8 cellular contexts compared by ENCODE assay signal in genomic region chr12:96908170-96908675, GRCh38. TPM values are rescaled to one million over a fixed set of nuclear protein-coding genes. Genes with fewer than 3 reads are reported as not detected.
DNase-seq lines count a peak whose midpoint lies in the region; TF ChIP-seq lines count a peak whose summit lies in the region.

No MANE protein-coding gene starts in this region.

- H3K4me3 Mint-ChIP-seq in IgD-negative memory B cell (peak overlapping the region; percentile 82 to 98 (median 97)), type B pancreatic cell (peak overlapping the region; percentile 98)

- peak overlapping the region; percentile 46 to 96 (median 92) for H3K27ac Mint-ChIP-seq in IgD-negative memory B cell
- H3K27ac Mint-ChIP-seq in type B pancreatic cell, result peak overlapping the region; percentile 97

- H3K9me3 Mint-ChIP-seq in IgD-negative memory B cell, result no peaks in the 10 kb centered on the region
- H3K9me3 Mint-ChIP-seq in type B pancreatic cell, result no peaks in the 10 kb centered on the region

- H3K4me1 Mint-ChIP-seq in IgD-negative memory B cell, result peaks cover 22 to 38% (median 30%) of the 10 kb centered on the region in 3 donors
- H3K4me1 Mint-ChIP-seq in type B pancreatic cell (ENCODE audit: unreplicated experiment), result peaks cover 36% of the 10 kb centered on the region

- DNase-seq in activated CD4-positive, alpha-beta T cell treated with anti-CD3 and anti-CD28 coated beads for 4 hours, result peak; percentile 38
- no peak for DNase-seq in activated CD4-positive, alpha-beta T cell treated with anti-CD3 and anti-CD28 coated beads for 1 hour
- no peak for DNase-seq in astrocyte of the cerebellum (ENCODE audit: low read depth)
- DNase-seq in lung microvascular endothelial cell (ENCODE audit: low read depth in 2 of 2), result peak; percentile 10 to 28
- no peak for DNase-seq in type B pancreatic cell (ENCODE audit: extremely low spot score, unreplicated experiment)
- no peak for DNase-seq in effector CD4-positive, alpha-beta T cell
- DNase-seq in NCI-H1436 (lab: John Stamatoyannopoulos, UW), result no peak

- peaks cover 2% of the 10 kb centered on the region for H3K36me3 Mint-ChIP-seq in IgD-negative memory B cell
- peaks cover 14% of the 10 kb centered on the region for H3K36me3 Mint-ChIP-seq in type B pancreatic cell

- in situ Hi-C loops in astrocyte of the cerebellum (cut with HindIII; ENCODE audit: low sequenced_read_pairs), result no loop called here

- H3K27me3 Mint-ChIP-seq in IgD-negative memory B cell (no peaks in the 10 kb centered on the region), type B pancreatic cell (no peaks in the 10 kb centered on the region)

- no peak for TF ChIP-seq CTCF in astrocyte of the cerebellum (IDR thresholded peaks at IDR 0.05; ENCODE audit: low read depth, low read length, missing control alignments)
- TF ChIP-seq CTCF in type B pancreatic cell (conservative IDR thresholded peaks at IDR 0.05), result no peak

- H3K4me3 ChIP-seq in astrocyte of the cerebellum (ENCODE audit: low read depth, low read length), result peak overlapping the region; percentile 81

RNA-seq across cellular contexts. Expression of gene NEDD1, which starts 1.2 kb away (rescaled TPM):
- 26.5 TPM for polyA plus RNA-seq in IgD-negative memory B cell
- total RNA-seq in lung microvascular endothelial cell (20.3 and 21.8 TPM in 2 replicates), type B pancreatic cell (ENCODE audit: low replicate concordance) (19.2 and 31.7 TPM in 2 replicates)

Comparison
In these comparisons a context has a peak if more than half of its experiments do, and no peak if none do; other contexts are left out.
1. DNase-seq: peak in activated CD4-positive, alpha-beta T cell treated with anti-CD3 and anti-CD28 coated beads for 4 hours (2 of 2) and lung microvascular endothelial cell (2 of 2); none in activated CD4-positive, alpha-beta T cell treated with anti-CD3 and anti-CD28 coated beads for 1 hour (single experiment), astrocyte of the cerebellum (single experiment), type B pancreatic cell (single experiment), effector CD4-positive, alpha-beta T cell (single experiment) and NCI-H1436 (single experiment).